Comparison of ENCODE assay signal across 1 cellular context in the genomic region with DNA sequence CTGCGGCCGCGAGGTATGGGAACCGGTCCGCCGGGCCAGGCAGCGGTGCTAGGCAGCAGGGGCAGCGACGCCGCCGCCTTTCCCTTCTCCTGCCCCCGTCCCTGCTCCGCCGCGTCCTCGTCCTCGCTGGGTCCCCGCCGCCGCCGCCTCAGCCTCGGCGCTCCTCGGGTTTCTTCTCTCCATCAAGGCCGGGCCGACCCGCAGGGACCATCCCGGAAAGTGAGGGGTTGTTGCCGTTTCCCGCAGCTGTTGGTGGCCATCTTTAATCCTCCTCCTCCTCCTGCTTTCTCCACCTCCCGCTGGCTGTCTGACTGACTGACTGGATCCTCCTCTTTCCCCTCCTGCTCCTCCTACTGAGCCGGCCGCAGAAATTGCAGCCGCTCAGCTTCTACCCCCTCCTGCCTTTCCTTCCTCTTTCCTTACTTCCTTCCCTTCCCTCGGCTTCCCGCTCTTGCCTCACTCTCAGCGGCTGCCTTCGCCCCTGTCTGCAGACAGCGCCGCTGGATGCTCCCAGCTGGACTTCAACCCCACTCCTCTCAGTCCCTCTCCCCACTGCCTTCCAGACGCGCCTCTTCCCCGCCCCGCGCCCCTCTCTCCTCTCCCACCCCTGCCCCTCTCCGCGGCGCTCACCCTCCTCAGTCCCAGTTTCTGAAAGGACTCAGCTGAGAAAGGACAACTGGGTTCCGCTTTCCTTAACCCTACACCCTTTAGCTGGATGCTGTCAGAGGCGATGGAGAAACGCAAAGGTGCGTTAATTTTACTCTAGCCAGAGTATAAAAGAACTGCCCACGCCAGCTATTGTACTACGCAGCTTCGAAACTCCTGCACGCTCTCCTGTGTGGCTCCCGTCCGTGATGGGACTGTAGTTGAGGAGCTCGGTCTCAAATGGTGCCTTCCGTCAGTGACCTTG.
TF ChIP-seq lines count a peak whose summit lies in the region.

A gene with protein sequence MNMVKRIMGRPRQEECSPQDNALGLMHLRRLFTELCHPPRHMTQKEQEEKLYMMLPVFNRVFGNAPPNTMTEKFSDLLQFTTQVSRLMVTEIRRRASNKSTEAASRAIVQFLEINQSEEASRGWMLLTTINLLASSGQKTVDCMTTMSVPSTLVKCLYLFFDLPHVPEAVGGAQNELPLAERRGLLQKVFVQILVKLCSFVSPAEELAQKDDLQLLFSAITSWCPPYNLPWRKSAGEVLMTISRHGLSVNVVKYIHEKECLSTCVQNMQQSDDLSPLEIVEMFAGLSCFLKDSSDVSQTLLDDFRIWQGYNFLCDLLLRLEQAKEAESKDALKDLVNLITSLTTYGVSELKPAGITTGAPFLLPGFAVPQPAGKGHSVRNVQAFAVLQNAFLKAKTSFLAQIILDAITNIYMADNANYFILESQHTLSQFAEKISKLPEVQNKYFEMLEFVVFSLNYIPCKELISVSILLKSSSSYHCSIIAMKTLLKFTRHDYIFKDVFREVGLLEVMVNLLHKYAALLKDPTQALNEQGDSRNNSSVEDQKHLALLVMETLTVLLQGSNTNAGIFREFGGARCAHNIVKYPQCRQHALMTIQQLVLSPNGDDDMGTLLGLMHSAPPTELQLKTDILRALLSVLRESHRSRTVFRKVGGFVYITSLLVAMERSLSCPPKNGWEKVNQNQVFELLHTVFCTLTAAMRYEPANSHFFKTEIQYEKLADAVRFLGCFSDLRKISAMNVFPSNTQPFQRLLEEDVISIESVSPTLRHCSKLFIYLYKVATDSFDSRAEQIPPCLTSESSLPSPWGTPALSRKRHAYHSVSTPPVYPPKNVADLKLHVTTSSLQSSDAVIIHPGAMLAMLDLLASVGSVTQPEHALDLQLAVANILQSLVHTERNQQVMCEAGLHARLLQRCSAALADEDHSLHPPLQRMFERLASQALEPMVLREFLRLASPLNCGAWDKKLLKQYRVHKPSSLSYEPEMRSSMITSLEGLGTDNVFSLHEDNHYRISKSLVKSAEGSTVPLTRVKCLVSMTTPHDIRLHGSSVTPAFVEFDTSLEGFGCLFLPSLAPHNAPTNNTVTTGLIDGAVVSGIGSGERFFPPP (N-terminal part only) (minus strand): TSS at position 309 of the 910 bp plus-strand sequence. CDS start 106,099 bp downstream, outside the sequence.

TF ChIP-seq in GM23338, 12 proteins besides CTCF, POLR2A, EP300 and RAD21 (continued from another document):
- TF ChIP-seq, protein P1, sequence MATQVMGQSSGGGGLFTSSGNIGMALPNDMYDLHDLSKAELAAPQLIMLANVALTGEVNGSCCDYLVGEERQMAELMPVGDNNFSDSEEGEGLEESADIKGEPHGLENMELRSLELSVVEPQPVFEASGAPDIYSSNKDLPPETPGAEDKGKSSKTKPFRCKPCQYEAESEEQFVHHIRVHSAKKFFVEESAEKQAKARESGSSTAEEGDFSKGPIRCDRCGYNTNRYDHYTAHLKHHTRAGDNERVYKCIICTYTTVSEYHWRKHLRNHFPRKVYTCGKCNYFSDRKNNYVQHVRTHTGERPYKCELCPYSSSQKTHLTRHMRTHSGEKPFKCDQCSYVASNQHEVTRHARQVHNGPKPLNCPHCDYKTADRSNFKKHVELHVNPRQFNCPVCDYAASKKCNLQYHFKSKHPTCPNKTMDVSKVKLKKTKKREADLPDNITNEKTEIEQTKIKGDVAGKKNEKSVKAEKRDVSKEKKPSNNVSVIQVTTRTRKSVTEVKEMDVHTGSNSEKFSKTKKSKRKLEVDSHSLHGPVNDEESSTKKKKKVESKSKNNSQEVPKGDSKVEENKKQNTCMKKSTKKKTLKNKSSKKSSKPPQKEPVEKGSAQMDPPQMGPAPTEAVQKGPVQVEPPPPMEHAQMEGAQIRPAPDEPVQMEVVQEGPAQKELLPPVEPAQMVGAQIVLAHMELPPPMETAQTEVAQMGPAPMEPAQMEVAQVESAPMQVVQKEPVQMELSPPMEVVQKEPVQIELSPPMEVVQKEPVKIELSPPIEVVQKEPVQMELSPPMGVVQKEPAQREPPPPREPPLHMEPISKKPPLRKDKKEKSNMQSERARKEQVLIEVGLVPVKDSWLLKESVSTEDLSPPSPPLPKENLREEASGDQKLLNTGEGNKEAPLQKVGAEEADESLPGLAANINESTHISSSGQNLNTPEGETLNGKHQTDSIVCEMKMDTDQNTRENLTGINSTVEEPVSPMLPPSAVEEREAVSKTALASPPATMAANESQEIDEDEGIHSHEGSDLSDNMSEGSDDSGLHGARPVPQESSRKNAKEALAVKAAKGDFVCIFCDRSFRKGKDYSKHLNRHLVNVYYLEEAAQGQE (IDR thresholded peaks at IDR 0.05; ENCODE audit: unreplicated experiment) = no peak
- TF ChIP-seq ZNF114 (CRISPR knock-in tag; IDR thresholded peaks at IDR 0.05) (no peak), POLR2AphosphoS5 (IDR thresholded peaks at IDR 0.05; ENCODE audit: low read depth) (peak; percentile 70)
